In the genomic region with DNA sequence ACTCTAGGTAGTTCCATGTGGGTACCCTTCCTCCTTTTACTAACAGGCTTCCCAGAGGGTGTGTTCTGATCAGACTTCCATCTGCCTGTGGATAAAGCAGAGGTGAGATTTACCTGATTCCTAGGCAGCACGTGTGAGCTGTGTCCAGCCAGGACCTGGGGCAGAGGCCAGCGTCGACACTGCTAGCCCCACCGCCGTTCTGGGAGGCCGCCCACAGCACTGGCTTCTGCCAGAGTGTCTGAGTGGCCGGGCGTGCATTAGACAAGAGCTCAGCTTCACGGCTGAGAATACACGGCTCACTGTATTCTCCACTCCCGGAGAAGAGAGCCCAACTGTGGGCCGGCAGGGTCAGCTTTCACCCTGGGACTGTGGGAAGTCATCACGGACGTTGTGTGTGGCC, we compare ENCODE assay signal across 17 cellular contexts.
DNase-seq lines count a peak whose midpoint lies in the region; ATAC-seq and TF ChIP-seq lines count a peak whose summit lies in the region.
"Had no signal": no experiment of that assay in that cellular context is flagged by ENCODE, and none has a peak within 500 bp of the region (broad histone marks: within the 10 kb centered on the region; RNA-seq: fewer than 3 reads in every experiment).

No MANE protein-coding gene starts in this region.

- DNase-seq in Right ventricle myocardium superior (no peak), left ventricle myocardium inferior (no peak), coronary artery (ENCODE audit: low spot score) (no peak), thyroid gland (peak; percentile 89 to 94), breast epithelium (ENCODE audit: low spot score in 2 of 2) (no peak), NCI-H2081 (lab: John Stamatoyannopoulos, UW) (no peak)
- DNase-seq: 8988T; C1 segment of cervical spinal cord; CD4-positive, CD25-positive, alpha-beta regulatory T cell; CD8-positive, alpha-beta memory T cell; COR-L47; DMS 273 treated with DMSO at 0.1 percent for 48 hours; HCEC 1CT had no signal

- TF ChIP-seq CTCF in left ventricle myocardium inferior (IDR thresholded peaks at IDR 0.05; ENCODE audit: borderline replicate concordance) (no peak), coronary artery (IDR thresholded peaks at IDR 0.05) (no peak), thyroid gland (IDR thresholded peaks at IDR 0.05) (no peak), breast epithelium (IDR thresholded peaks at IDR 0.05) (no peak)

- H3K36me3 ChIP-seq in left ventricle myocardium inferior, result no peaks in the 10 kb centered on the region
- no peaks in the 10 kb centered on the region for H3K36me3 ChIP-seq in BLaER1 treated with 17β-estradiol and CSF1 and Interleukin-3, amounts not matched to agents 10 nM and 100 nM
- no peaks in the 10 kb centered on the region for H3K36me3 ChIP-seq in thyroid gland
- H3K36me3 ChIP-seq in breast epithelium, result no peaks in the 10 kb centered on the region

- peak overlapping the region in 7 of 11 experiments; percentile 31 to 80 (median 61); a peak in 13 of 22 replicates for H3K4me2 ChIP-seq in BLaER1 treated with 17β-estradiol and CSF1 and Interleukin-3, amounts not matched to agents 10 nM and 100 nM
- H3K4me2 ChIP-seq: GM23338 had no signal

- intact Hi-C loops in Right ventricle myocardium superior (cut with DNase I) (no loop called here), left ventricle myocardium inferior (cut with micrococcal nuclease) (no loop called here), thyroid gland (cut with DNase I) (no loop called here), breast epithelium (cut with DNase I; ENCODE audit: low total_unique reads) (no loop called here)

- no peak overlapping the region for H3K9ac ChIP-seq in BLaER1 treated with 17β-estradiol and CSF1 and Interleukin-3, amounts not matched to agents 10 nM and 100 nM

- ATAC-seq in Right ventricle myocardium superior (ENCODE audit: poor library complexity), result peak; percentile 40
- ATAC-seq in GM21526 (IDR thresholded peaks at IDR 0.05; ENCODE audit: low FRiP score, unreplicated experiment), result no peak
- ATAC-seq: GM23338 had no signal

- TF ChIP-seq POLR2A in thyroid gland (IDR thresholded peaks at IDR 0.05) (no peak), breast epithelium (IDR thresholded peaks at IDR 0.05) (no peak)

- no peaks in the 10 kb centered on the region for H3K9me3 ChIP-seq in left ventricle myocardium inferior (replicated peaks)
- no peaks in the 10 kb centered on the region for H3K9me3 ChIP-seq in BLaER1 treated with 17β-estradiol and CSF1 and Interleukin-3, amounts not matched to agents 10 nM and 100 nM (replicated peaks in 1 of 11)
- no peaks in the 10 kb centered on the region for H3K9me3 ChIP-seq in thyroid gland
- H3K9me3 ChIP-seq in breast epithelium, result no peaks in the 10 kb centered on the region

- H3K4me1 ChIP-seq in left ventricle myocardium inferior (peaks cover 19% of the 10 kb centered on the region), thyroid gland (peaks cover 10 to 12% of the 10 kb centered on the region in 2 donors), breast epithelium (no peaks in the 10 kb centered on the region)
- H3K4me1 ChIP-seq in BLaER1 treated with 17β-estradiol and CSF1 and Interleukin-3, amounts not matched to agents 10 nM and 100 nM, result peaks cover 0 to 72% (median 45%) of the 10 kb centered on the region in 10 experiments; a peak in 16 of 20 replicates

- H3K27me3 ChIP-seq in left ventricle myocardium inferior (ENCODE audit: low read depth) (peaks cover 31% of the 10 kb centered on the region), thyroid gland (no peaks in the 10 kb centered on the region), breast epithelium (peaks cover 0 to 42% of the 10 kb centered on the region in 2 donors)
- H3K27me3 ChIP-seq in BLaER1 treated with 17β-estradiol and CSF1 and Interleukin-3, amounts not matched to agents 10 nM and 100 nM, result peaks cover 37 to 53% (median 44%) of the 10 kb centered on the region in 11 experiments

- whole genome bisulfite sequencing in thyroid gland, 2 donors, result 5 to 33% methylated on average over 7 to 13 of the region's 14 CpGs

- peaks cover 0 to 42% (median 0%) of the 10 kb centered on the region in 11 experiments; a peak in 7 of 22 replicates for H4K20me1 ChIP-seq in BLaER1 treated with 17β-estradiol and CSF1 and Interleukin-3, amounts not matched to agents 10 nM and 100 nM

- H3K4me3 ChIP-seq in left ventricle myocardium inferior (no peak overlapping the region), coronary artery (no peak overlapping the region), thyroid gland (replicated peaks in 1 of 3) (no peak overlapping the region), breast epithelium (no peak overlapping the region)
- no peak overlapping the region for H3K4me3 ChIP-seq in BLaER1 treated with 17β-estradiol and CSF1 and Interleukin-3, amounts not matched to agents 10 nM and 100 nM
- H3K4me3 ChIP-seq: GM23338 had no signal

- H3K27ac ChIP-seq in left ventricle myocardium inferior (replicated peaks), result no peak overlapping the region
- H3K27ac ChIP-seq in BLaER1 treated with 17β-estradiol and CSF1 and Interleukin-3, amounts not matched to agents 10 nM and 100 nM, result no peak overlapping the region
- peak overlapping the region; percentile 33 to 41 for H3K27ac ChIP-seq in coronary artery
- peak overlapping the region in 2 of 3 donors; percentile 1 to 31 for H3K27ac ChIP-seq in thyroid gland
- no peak overlapping the region for H3K27ac ChIP-seq in breast epithelium
- H3K27ac ChIP-seq: HL-60 had no signal

Comparison
In these comparisons a context has a peak if more than half of its experiments do, and no peak if none do; other contexts are left out.
1. DNase-seq: peak in thyroid gland (2 of 2); none in Right ventricle myocardium superior (single experiment), left ventricle myocardium inferior (single experiment), coronary artery (single experiment), breast epithelium (0 of 2) and NCI-H2081 (0 of 2).
2. H3K27ac ChIP-seq: peak in coronary artery (2 of 2) and thyroid gland (2 of 3); none in left ventricle myocardium inferior (single experiment), BLaER1 treated with 17β-estradiol and CSF1 and Interleukin-3, amounts not matched to agents 10 nM and 100 nM (0 of 11) and breast epithelium (0 of 2).